Comparison of ENCODE assay signal across 14 cellular contexts in the genomic region with DNA sequence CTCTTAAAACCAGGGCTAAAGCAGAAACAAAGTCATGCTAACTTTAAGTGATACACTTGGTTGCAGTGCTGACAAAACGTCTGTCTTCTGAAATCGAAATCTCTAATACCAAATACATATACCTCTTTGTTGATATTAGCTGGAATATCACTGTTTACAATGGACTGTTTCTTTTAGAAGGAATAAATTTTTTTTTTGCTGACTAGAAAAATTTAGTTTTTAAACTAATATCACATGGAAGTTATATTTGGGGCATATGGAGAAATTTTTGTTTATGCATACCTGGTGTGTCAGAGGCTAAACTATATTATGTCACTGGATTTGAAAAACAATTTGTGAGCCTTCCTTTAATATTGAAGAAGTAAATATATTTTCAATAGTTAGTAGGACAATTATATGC. TPM values are rescaled to one million over a fixed set of nuclear protein-coding genes. Genes with fewer than 3 reads are reported as not detected.
DNase-seq lines count a peak whose midpoint lies in the region; ATAC-seq and TF ChIP-seq lines count a peak whose summit lies in the region.
"Had no signal": no experiment of that assay in that cellular context is flagged by ENCODE, and none has a peak within 500 bp of the region (broad histone marks: within the 10 kb centered on the region; RNA-seq: fewer than 3 reads in every experiment).

No MANE protein-coding gene starts in this region.

- TF ChIP-seq POLR2A in breast epithelium (IDR thresholded peaks at IDR 0.05): no peak

- H3K27ac Mint-ChIP-seq in MCF 10A (ENCODE audit: low read depth, unreplicated experiment): peak overlapping the region; percentile 46
- peak overlapping the region; percentile 15 for H3K27ac Mint-ChIP-seq in WTC11
- H3K27ac Mint-ChIP-seq in central memory CD8-positive, alpha-beta T cell (ENCODE audit: low read depth): peak overlapping the region; percentile 7

- ATAC-seq in WTC11 (no peak), GM18870 (IDR thresholded peaks at IDR 0.05; ENCODE audit: unreplicated experiment) (no peak)
- ATAC-seq in central memory CD8-positive, alpha-beta T cell (replicated peaks; ENCODE audit: extremely low read depth, poor library complexity, severe bottlenecking): no peak

- CTCF ChIA-PET in MCF 10A (lab: Yijun Ruan, JAX): no interaction called here
- CTCF ChIA-PET in WTC11 (lab: Charles Lee): no interaction called here

- H3K4me1 Mint-ChIP-seq in MCF 10A (ENCODE audit: insufficient read depth, unreplicated experiment): peaks cover 46% of the 10 kb centered on the region
- peaks cover 51% of the 10 kb centered on the region for H3K4me1 Mint-ChIP-seq in WTC11
- H3K4me1 Mint-ChIP-seq in central memory CD8-positive, alpha-beta T cell: peaks cover 63% of the 10 kb centered on the region

- H3K27me3 Mint-ChIP-seq in MCF 10A (ENCODE audit: insufficient read depth, unreplicated experiment) (no peaks in the 10 kb centered on the region), WTC11 (ENCODE audit: low read depth) (no peaks in the 10 kb centered on the region)
- no peaks in the 10 kb centered on the region for H3K27me3 Mint-ChIP-seq in central memory CD8-positive, alpha-beta T cell
- H3K27me3 Mint-ChIP-seq: CD4-positive, CD25-positive, alpha-beta regulatory T cell; CD8-positive, alpha-beta memory T cell had no signal

- POLR2A ChIA-PET in MCF 10A (lab: Yijun Ruan, JAX) (no interaction called here), WTC11 (lab: Charles Lee) (no interaction called here)

- no peaks in the 10 kb centered on the region for H3K27me3 ChIP-seq in breast epithelium
- H3K27me3 ChIP-seq: BE2C had no signal

- H3K4me3 ChIP-seq in breast epithelium: no peak overlapping the region
- H3K4me3 ChIP-seq: HAP-1 had no signal

- BruUV-seq in MCF 10A (replicated peaks; lab: Mats Ljungman, UMichigan): no TSS peak

- H3K27ac ChIP-seq in breast epithelium: no peak overlapping the region
- H3K27ac ChIP-seq: 22Rv1 had no signal

- H3K4me1 ChIP-seq in breast epithelium: no peaks in the 10 kb centered on the region
- H3K4me1 ChIP-seq: BE2C had no signal

- H3K36me3 Mint-ChIP-seq in MCF 10A (ENCODE audit: insufficient read depth, unreplicated experiment) (peaks cover 55% of the 10 kb centered on the region), WTC11 (no peaks in the 10 kb centered on the region; the same call in 1 of the 2 replicates)
- H3K36me3 Mint-ChIP-seq in central memory CD8-positive, alpha-beta T cell (ENCODE audit: insufficient read depth): peaks cover 18% of the 10 kb centered on the region

- no peak for DNase-seq in MCF 10A (ENCODE audit: unreplicated experiment)
- no peak for DNase-seq in breast epithelium (ENCODE audit: low spot score in 2 of 2)
- DNase-seq in WTC11 (ENCODE audit: low spot score): no peak
- no peak for DNase-seq in central memory CD8-positive, alpha-beta T cell (ENCODE audit: low spot score in 2 of 2)
- no peak for DNase-seq in COLO829 (ENCODE audit: low spot score)
- DNase-seq in Ammon's horn (ENCODE audit: low spot score): no peak
- DNase-seq: BE2C; C1 segment of cervical spinal cord; Caco-2; CD4-positive, CD25-positive, alpha-beta regulatory T cell; CD8-positive, alpha-beta memory T cell had no signal

- no peaks in the 10 kb centered on the region for H3K36me3 ChIP-seq in breast epithelium
- H3K36me3 ChIP-seq: BE2C, HAP-1 had no signal

- TF ChIP-seq CTCF in MCF 10A (IDR thresholded peaks at IDR 0.05; ENCODE audit: unreplicated experiment) (no peak), breast epithelium (IDR thresholded peaks at IDR 0.05) (no peak), WTC11 (IDR thresholded peaks at IDR 0.05) (no peak)

- H3K9me3 Mint-ChIP-seq in MCF 10A (ENCODE audit: unreplicated experiment) (no peaks in the 10 kb centered on the region), WTC11 (no peaks in the 10 kb centered on the region)
- H3K9me3 Mint-ChIP-seq in central memory CD8-positive, alpha-beta T cell: no peaks in the 10 kb centered on the region
- H3K9me3 Mint-ChIP-seq: CD4-positive, CD25-positive, alpha-beta regulatory T cell; CD8-positive, alpha-beta memory T cell had no signal

- no peaks in the 10 kb centered on the region for H3K9me3 ChIP-seq in breast epithelium
- H3K9me3 ChIP-seq: BE2C, Caco-2, HAP-1 had no signal

- no peak overlapping the region for H3K4me3 Mint-ChIP-seq in MCF 10A (ENCODE audit: unreplicated experiment)
- H3K4me3 Mint-ChIP-seq in WTC11: no peak overlapping the region
- H3K4me3 Mint-ChIP-seq in central memory CD8-positive, alpha-beta T cell: no peak overlapping the region
- H3K4me3 Mint-ChIP-seq: CD4-positive, CD25-positive, alpha-beta regulatory T cell; CD8-positive, alpha-beta memory T cell had no signal

- intact Hi-C loops in MCF 10A (cut with micrococcal nuclease): no loop called here
- intact Hi-C loops in breast epithelium (cut with DNase I; ENCODE audit: low total_unique reads): no loop called here

TF ChIP-seq in WTC11, 78 proteins besides CTCF, POLR2A, EP300 and RAD21:
- TF ChIP-seq ESRRA (CRISPR knock-in tag; IDR thresholded peaks at IDR 0.05; ENCODE audit: borderline replicate concordance) (no peak), GABPB1 (CRISPR knock-in tag; IDR thresholded peaks at IDR 0.05) (no peak), ZNF232 (CRISPR knock-in tag; IDR thresholded peaks at IDR 0.05) (no peak), ZNF219 (CRISPR knock-in tag; IDR thresholded peaks at IDR 0.05; ENCODE audit: borderline replicate concordance) (no peak), CBFB (CRISPR knock-in tag; IDR thresholded peaks at IDR 0.05; ENCODE audit: low read depth) (no peak), ZNF671 (CRISPR knock-in tag; IDR thresholded peaks at IDR 0.05) (no peak), NR3C1 (CRISPR knock-in tag; conservative IDR thresholded peaks at IDR 0.05; ENCODE audit: low read depth) (no peak)
- TF ChIP-seq, protein P1, sequence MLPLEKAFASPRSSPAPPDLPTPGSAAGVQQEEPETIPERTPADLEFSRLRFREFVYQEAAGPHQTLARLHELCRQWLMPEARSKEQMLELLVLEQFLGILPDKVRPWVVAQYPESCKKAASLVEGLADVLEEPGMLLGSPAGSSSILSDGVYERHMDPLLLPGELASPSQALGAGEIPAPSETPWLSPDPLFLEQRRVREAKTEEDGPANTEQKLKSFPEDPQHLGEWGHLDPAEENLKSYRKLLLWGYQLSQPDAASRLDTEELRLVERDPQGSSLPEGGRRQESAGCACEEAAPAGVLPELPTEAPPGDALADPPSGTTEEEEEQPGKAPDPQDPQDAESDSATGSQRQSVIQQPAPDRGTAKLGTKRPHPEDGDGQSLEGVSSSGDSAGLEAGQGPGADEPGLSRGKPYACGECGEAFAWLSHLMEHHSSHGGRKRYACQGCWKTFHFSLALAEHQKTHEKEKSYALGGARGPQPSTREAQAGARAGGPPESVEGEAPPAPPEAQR (CRISPR knock-in tag; IDR thresholded peaks at IDR 0.05): no peak
- TF ChIP-seq, protein P2, sequence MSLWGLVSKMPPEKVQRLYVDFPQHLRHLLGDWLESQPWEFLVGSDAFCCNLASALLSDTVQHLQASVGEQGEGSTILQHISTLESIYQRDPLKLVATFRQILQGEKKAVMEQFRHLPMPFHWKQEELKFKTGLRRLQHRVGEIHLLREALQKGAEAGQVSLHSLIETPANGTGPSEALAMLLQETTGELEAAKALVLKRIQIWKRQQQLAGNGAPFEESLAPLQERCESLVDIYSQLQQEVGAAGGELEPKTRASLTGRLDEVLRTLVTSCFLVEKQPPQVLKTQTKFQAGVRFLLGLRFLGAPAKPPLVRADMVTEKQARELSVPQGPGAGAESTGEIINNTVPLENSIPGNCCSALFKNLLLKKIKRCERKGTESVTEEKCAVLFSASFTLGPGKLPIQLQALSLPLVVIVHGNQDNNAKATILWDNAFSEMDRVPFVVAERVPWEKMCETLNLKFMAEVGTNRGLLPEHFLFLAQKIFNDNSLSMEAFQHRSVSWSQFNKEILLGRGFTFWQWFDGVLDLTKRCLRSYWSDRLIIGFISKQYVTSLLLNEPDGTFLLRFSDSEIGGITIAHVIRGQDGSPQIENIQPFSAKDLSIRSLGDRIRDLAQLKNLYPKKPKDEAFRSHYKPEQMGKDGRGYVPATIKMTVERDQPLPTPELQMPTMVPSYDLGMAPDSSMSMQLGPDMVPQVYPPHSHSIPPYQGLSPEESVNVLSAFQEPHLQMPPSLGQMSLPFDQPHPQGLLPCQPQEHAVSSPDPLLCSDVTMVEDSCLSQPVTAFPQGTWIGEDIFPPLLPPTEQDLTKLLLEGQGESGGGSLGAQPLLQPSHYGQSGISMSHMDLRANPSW (CRISPR knock-in tag; conservative IDR thresholded peaks at IDR 0.05; ENCODE audit: low read depth): no peak
- TF ChIP-seq, protein P3, sequence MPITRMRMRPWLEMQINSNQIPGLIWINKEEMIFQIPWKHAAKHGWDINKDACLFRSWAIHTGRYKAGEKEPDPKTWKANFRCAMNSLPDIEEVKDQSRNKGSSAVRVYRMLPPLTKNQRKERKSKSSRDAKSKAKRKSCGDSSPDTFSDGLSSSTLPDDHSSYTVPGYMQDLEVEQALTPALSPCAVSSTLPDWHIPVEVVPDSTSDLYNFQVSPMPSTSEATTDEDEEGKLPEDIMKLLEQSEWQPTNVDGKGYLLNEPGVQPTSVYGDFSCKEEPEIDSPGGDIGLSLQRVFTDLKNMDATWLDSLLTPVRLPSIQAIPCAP (CRISPR knock-in tag; IDR thresholded peaks at IDR 0.05): no peak
- TF ChIP-seq, protein P4, sequence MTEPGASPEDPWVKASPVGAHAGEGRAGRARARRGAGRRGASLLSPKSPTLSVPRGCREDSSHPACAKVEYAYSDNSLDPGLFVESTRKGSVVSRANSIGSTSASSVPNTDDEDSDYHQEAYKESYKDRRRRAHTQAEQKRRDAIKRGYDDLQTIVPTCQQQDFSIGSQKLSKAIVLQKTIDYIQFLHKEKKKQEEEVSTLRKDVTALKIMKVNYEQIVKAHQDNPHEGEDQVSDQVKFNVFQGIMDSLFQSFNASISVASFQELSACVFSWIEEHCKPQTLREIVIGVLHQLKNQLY (CRISPR knock-in tag; IDR thresholded peaks at IDR 0.05): no peak
- TF ChIP-seq, protein P5, sequence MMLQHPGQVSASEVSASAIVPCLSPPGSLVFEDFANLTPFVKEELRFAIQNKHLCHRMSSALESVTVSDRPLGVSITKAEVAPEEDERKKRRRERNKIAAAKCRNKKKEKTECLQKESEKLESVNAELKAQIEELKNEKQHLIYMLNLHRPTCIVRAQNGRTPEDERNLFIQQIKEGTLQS (CRISPR knock-in tag; conservative IDR thresholded peaks at IDR 0.05): no peak

RNA-seq across cellular contexts. Expression of a gene that starts 39.1 kb away (rescaled TPM):
- total RNA-seq in MCF 10A (2022) (78.5 and 90.8 TPM in 2 replicates), breast epithelium (10 to 100 TPM; 52.8 to 78.4 (median 53.0) TPM), WTC11 (2021) (36.7 to 42.0 TPM (median 37.7 TPM) in 3 replicates)
